8 cellular contexts compared by ENCODE assay signal in genomic region chr14:35046751-35047536, GRCh38. TPM values are rescaled to one million over a fixed set of nuclear protein-coding genes. Genes with fewer than 3 reads are reported as not detected.
DNase-seq lines count a peak whose midpoint lies in the region; ATAC-seq and TF ChIP-seq lines count a peak whose summit lies in the region.

No MANE protein-coding gene starts in this region.

- no peak for TF ChIP-seq CTCF in retinal pigment epithelial cell (conservative IDR thresholded peaks at IDR 0.05; ENCODE audit: low read depth, low read length)

- no peaks in the 10 kb centered on the region for H3K27me3 Mint-ChIP-seq in activated naive CD8-positive, alpha-beta T cell treated with anti-CD3 and anti-CD28 coated beads, Interleukin-2, amount 10 ng/mL, durations not matched to agents 7 days and 5 days

- peak; percentile 22 for ATAC-seq in GM18499 (IDR thresholded peaks at IDR 0.05; ENCODE audit: insufficient read depth, unreplicated experiment)
- ATAC-seq in HG02973 (IDR thresholded peaks at IDR 0.05; ENCODE audit: unreplicated experiment), result peak; percentile 28
- peak; percentile 8 for ATAC-seq in activated naive CD8-positive, alpha-beta T cell treated with anti-CD3 and anti-CD28 coated beads, Interleukin-2, amount 10 ng/mL, durations not matched to agents 7 days and 5 days (ENCODE audit: low read depth)
- peak; percentile 37 for ATAC-seq in left ventricle myocardium superior

- peaks cover 15% of the 10 kb centered on the region for H3K36me3 Mint-ChIP-seq in activated naive CD8-positive, alpha-beta T cell treated with anti-CD3 and anti-CD28 coated beads, Interleukin-2, amount 10 ng/mL, durations not matched to agents 7 days and 5 days

- peak overlapping the region; percentile 90 for H3K4me3 ChIP-seq in retinal pigment epithelial cell (ENCODE audit: low read length)

- peak overlapping the region; percentile 98 for H3K27ac Mint-ChIP-seq in activated naive CD8-positive, alpha-beta T cell treated with anti-CD3 and anti-CD28 coated beads, Interleukin-2, amount 10 ng/mL, durations not matched to agents 7 days and 5 days

- H3K4me3 Mint-ChIP-seq in activated naive CD8-positive, alpha-beta T cell treated with anti-CD3 and anti-CD28 coated beads, Interleukin-2, amount 10 ng/mL, durations not matched to agents 7 days and 5 days, result peak overlapping the region; percentile 89

- intact Hi-C loops in left ventricle myocardium superior (cut with micrococcal nuclease), result no loop called here

- no peaks in the 10 kb centered on the region for H3K9me3 Mint-ChIP-seq in activated naive CD8-positive, alpha-beta T cell treated with anti-CD3 and anti-CD28 coated beads, Interleukin-2, amount 10 ng/mL, durations not matched to agents 7 days and 5 days

- POLR2A ChIA-PET in activated naive CD8-positive, alpha-beta T cell treated with anti-CD3 and anti-CD28 coated beads, Interleukin-2, amount 10 ng/mL, durations not matched to agents 7 days and 5 days (lab: Charles Lee), result interaction anchor here (0.6 to 2.3 kb wide), 16 partner anchors 13 to 472 kb away, joined by 3 to 47 read pairs (median 4); partner anchors contain the start of genes BAZ1A, NFKBIA, PPP2R3C and PRORP

- peak; percentile 26 for DNase-seq in AG08395 (ENCODE audit: low spot score)
- peak; percentile 49 for DNase-seq in NCI-H2171 (lab: John Stamatoyannopoulos, UW)
- DNase-seq in activated naive CD8-positive, alpha-beta T cell treated with anti-CD3 and anti-CD28 coated beads, Interleukin-2, amount 10 ng/mL, durations not matched to agents 7 days and 5 days, result no peak
- no peak for DNase-seq in left ventricle myocardium superior
- DNase-seq in retinal pigment epithelial cell (ENCODE audit: low read depth), result peak; percentile 8
- DNase-seq in NCI-H128 (lab: John Stamatoyannopoulos, UW; ENCODE audit: unreplicated experiment), result no peak

- peaks cover 31% of the 10 kb centered on the region for H3K4me1 Mint-ChIP-seq in activated naive CD8-positive, alpha-beta T cell treated with anti-CD3 and anti-CD28 coated beads, Interleukin-2, amount 10 ng/mL, durations not matched to agents 7 days and 5 days

RNA-seq across cellular contexts. Expression of gene FAM177A1, which starts 0.9 kb away (rescaled TPM):
- 10 to 100 TPM; 36.5 to 42.5 TPM for total RNA-seq in activated naive CD8-positive, alpha-beta T cell treated with anti-CD3 and anti-CD28 coated beads, Interleukin-2, amount 10 ng/mL, durations not matched to agents 7 days and 5 days
- total RNA-seq in left ventricle myocardium superior, result 51.3 TPM

Comparison
In these comparisons a context has a peak if more than half of its experiments do, and no peak if none do; other contexts are left out.
1. DNase-seq: peak in AG08395 (single experiment), NCI-H2171 (single experiment) and retinal pigment epithelial cell (single experiment); none in activated naive CD8-positive, alpha-beta T cell treated with anti-CD3 and anti-CD28 coated beads, Interleukin-2, amount 10 ng/mL, durations not matched to agents 7 days and 5 days (single experiment), left ventricle myocardium superior (single experiment) and NCI-H128 (single experiment).
2. Peak in every context shown above with its lines, with median percentiles within 50 percentile points of each other: ATAC-seq.